13 cellular contexts compared by ENCODE assay signal in the genomic region with DNA sequence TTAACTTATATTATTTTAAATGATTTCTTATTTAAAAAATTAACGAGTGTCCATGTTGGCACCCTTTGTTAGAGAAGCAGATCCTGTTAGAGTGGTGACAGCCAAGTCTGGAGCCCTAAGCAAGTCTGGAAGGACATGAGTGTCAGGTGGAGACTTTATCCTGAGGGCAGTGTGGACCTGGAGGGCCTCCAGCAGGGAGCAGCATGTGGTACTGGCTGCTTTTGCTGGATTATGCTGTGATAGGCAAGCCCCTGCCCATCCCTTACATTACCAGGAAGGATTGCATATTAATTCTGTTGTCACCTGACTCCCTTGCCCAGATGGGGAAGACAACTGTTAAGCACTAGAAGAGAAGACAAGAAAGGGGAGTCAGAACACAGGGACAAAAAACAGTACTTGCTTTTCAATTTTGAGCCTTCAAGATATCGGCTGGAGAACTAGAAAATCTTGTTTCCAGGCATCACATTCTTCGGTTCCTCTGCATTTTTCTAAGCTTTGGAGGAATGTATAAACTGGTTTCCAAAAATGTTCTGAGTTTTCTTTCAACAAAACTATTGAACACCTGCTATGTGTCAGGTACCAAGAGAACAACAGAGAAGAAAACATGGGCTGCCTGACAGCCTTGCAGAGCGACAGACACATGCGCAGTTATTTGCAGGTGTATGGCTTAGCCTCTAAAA. TPM values are rescaled to one million over a fixed set of nuclear protein-coding genes. Genes with fewer than 3 reads are reported as not detected.
A peak's percentile ranks its signal among the peaks of the same experiment; 100 is the strongest.
DNase-seq lines count a peak whose midpoint lies in the region; ATAC-seq and TF ChIP-seq lines count a peak whose summit lies in the region.
"Had no signal": no experiment of that assay in that cellular context is flagged by ENCODE, and none has a peak within 500 bp of the region (broad histone marks: within the 10 kb centered on the region; RNA-seq: fewer than 3 reads in every experiment).

No MANE protein-coding gene starts in this region.

- DNase-seq in HFF-Myc (ENCODE audit: extremely low read depth, low read depth): no peak
- peak; percentile 63 for DNase-seq in WERI-Rb-1
- peak; percentile 38 for DNase-seq in left kidney (ENCODE audit: low read depth, low spot score)
- no peak for DNase-seq in sciatic nerve (ENCODE audit: low spot score)
- no peak for DNase-seq in globus pallidus (ENCODE audit: low spot score)
- DNase-seq in stimulated activated CD4-positive, alpha-beta T cell treated with anti-CD3 and anti-CD28 coated beads, Interleukin-4, amount 100 ng/mL, for 24 hours: no peak
- no peak for DNase-seq in SK-N-SH
- DNase-seq: activated naive CD4-positive, alpha-beta T cell; MV-4-11; NCI-H510A treated with DMSO at 0.1 percent for 48 hours; SJCRH30; spleen had no signal

- CTCF ChIA-PET in SK-N-SH (lab: Yijun Ruan, JAX): interaction anchor here (0.6 to 1.6 kb wide), 2 partner anchors 16 to 22 kb away, joined by 3 to 5 read pairs; partner anchors contain the start of gene ZNF860

- H3K9me2 ChIP-seq in SK-N-SH: no peaks in the 10 kb centered on the region

- no peaks in the 10 kb centered on the region for H3K79me2 ChIP-seq in SK-N-SH (ENCODE audit: insufficient read depth)

- TF ChIP-seq CTCF in 22Rv1 (IDR thresholded peaks at IDR 0.05): 0 out of 2 replicates have a peak, but pooled peaks have one; percentile 9
- peak; percentile 6 for TF ChIP-seq CTCF in HFF-Myc (IDR thresholded peaks at IDR 0.05; ENCODE audit: low read depth, low read length, missing control alignments)
- TF ChIP-seq CTCF in WERI-Rb-1 (IDR thresholded peaks at IDR 0.05; ENCODE audit: low read depth, low read length): peak; percentile 62
- TF ChIP-seq CTCF in SK-N-SH (IDR thresholded peaks at IDR 0.05): no peak

- POLR2A ChIA-PET in SK-N-SH (lab: Yijun Ruan, JAX): no interaction called here

- H2AFZ ChIP-seq in SK-N-SH (ENCODE audit: low read depth): no peak overlapping the region

- no peaks in the 10 kb centered on the region for H3K36me3 ChIP-seq in WERI-Rb-1
- no peaks in the 10 kb centered on the region for H3K36me3 ChIP-seq in SK-N-SH (replicated peaks in 1 of 2; ENCODE audit: control insufficient read depth in 1 of 2, insufficient read depth in 2 of 2, low read length in 1 of 2)
- H3K36me3 ChIP-seq: SJCRH30, spleen had no signal

- WGBS in SK-N-SH (ENCODE audit: low lambda C conversion rate): 53% methylated on average over 5 of the region's 5 CpGs

- H3K4me2 ChIP-seq in SK-N-SH: no peak overlapping the region

- TF ChIP-seq EP300 in SK-N-SH (IDR thresholded peaks at IDR 0.05; ENCODE audit: borderline replicate concordance in 1 of 2, low read depth in 1 of 2, low read length in 1 of 2): no peak

- no peak for TF ChIP-seq RAD21 in SK-N-SH (IDR thresholded peaks at IDR 0.05; ENCODE audit: low read length)

- H3K27me3 ChIP-seq in WERI-Rb-1 (ENCODE audit: insufficient read depth, low read depth, severe bottlenecking): no peaks in the 10 kb centered on the region
- H3K27me3 ChIP-seq in SK-N-SH (ENCODE audit: insufficient read depth): no peaks in the 10 kb centered on the region
- H3K27me3 ChIP-seq: SJCRH30, spleen had no signal

- no peak overlapping the region for H3K9ac ChIP-seq in SK-N-SH

- H3K4me3 ChIP-seq in HFF-Myc (replicated peaks; ENCODE audit: low read depth, low read length) (no peak overlapping the region), WERI-Rb-1 (ENCODE audit: low read depth, low read length) (no peak overlapping the region), SK-N-SH (ENCODE audit: low read depth in 2 of 2, low read length in 1 of 2) (no peak overlapping the region)
- H3K4me3 ChIP-seq: SJCRH30, spleen had no signal

- H3K27ac ChIP-seq in 22Rv1 (no peak overlapping the region), WERI-Rb-1 (no peak overlapping the region), SK-N-SH (ENCODE audit: low read depth in 2 of 2, low read length in 1 of 2) (no peak overlapping the region)
- H3K27ac ChIP-seq: SJCRH30, spleen had no signal

- H4K20me1 ChIP-seq in SK-N-SH (ENCODE audit: insufficient read depth): no peaks in the 10 kb centered on the region

- no peaks in the 10 kb centered on the region; a peak in 1 of 4 replicates for H3K4me1 ChIP-seq in SK-N-SH (ENCODE audit: control insufficient read depth in 1 of 2, insufficient read depth in 2 of 2, low read depth in 1 of 2, low read length in 1 of 2)
- H3K4me1 ChIP-seq: SJCRH30 had no signal

- no peak for ATAC-seq in sciatic nerve

- no peaks in the 10 kb centered on the region for H3F3A ChIP-seq in SK-N-SH (replicated peaks; ENCODE audit: insufficient read depth)

- intact Hi-C loops in sciatic nerve (cut with DNase I): no loop called here

- H3K9me3 ChIP-seq in WERI-Rb-1 (ENCODE audit: severe bottlenecking) (no peaks in the 10 kb centered on the region), SK-N-SH (no peaks in the 10 kb centered on the region)
- H3K9me3 ChIP-seq: SJCRH30, spleen had no signal

TF ChIP-seq in SK-N-SH, 30 proteins besides CTCF, POLR2A, EP300 and RAD21:
- no peak for TF ChIP-seq EZH2phosphoT487 (IDR thresholded peaks at IDR 0.05; ENCODE audit: borderline replicate concordance, low read depth)
- TF ChIP-seq GABPA (IDR thresholded peaks at IDR 0.05; ENCODE audit: low read depth): no peak
- TF ChIP-seq TCF12 (IDR thresholded peaks at IDR 0.05): no peak
- no peak for TF ChIP-seq MEF2A (IDR thresholded peaks at IDR 0.05; ENCODE audit: borderline replicate concordance, low read depth)
TF ChIP-seq in SK-N-SH: peak in this region for 0.

RNA-seq across cellular contexts. Expression of gene ZNF860, which starts 22.7 kb away (rescaled TPM):
- total RNA-seq in sciatic nerve: 0.89 TPM
- polyA plus RNA-seq in SK-N-SH (2012; rRNA removed): not detected in 2 replicates
- not detected in 2 replicates for polyA plus RNA-seq in SK-N-SH (2012; cell fraction: cytosol; rRNA removed)
- polyA plus RNA-seq in SK-N-SH (2012; cell fraction: nucleus; rRNA removed): not detected in 2 replicates

RNA-seq across cellular contexts. Expression of gene OSBPL10, which starts 23.2 kb away (rescaled TPM):
- total RNA-seq in sciatic nerve: 27.0 TPM
- 0.05 and 0.12 TPM in 2 replicates for polyA plus RNA-seq in SK-N-SH (2012; rRNA removed)
- 0.01 and 0.04 TPM in 2 replicates for polyA plus RNA-seq in SK-N-SH (2012; cell fraction: cytosol; rRNA removed)
- polyA plus RNA-seq in SK-N-SH (2012; cell fraction: nucleus; rRNA removed): 0.05 TPM in 2 replicates

Comparison
In these comparisons a context has a peak if more than half of its experiments do, and no peak if none do; other contexts are left out.
1. DNase-seq: peak in WERI-Rb-1 (single experiment) and left kidney (single experiment); none in HFF-Myc (single experiment), sciatic nerve (single experiment), globus pallidus (single experiment), stimulated activated CD4-positive, alpha-beta T cell treated with anti-CD3 and anti-CD28 coated beads, Interleukin-4, amount 100 ng/mL, for 24 hours (single experiment) and SK-N-SH (single experiment).